26 cellular contexts compared by ENCODE assay signal in the genomic region with DNA sequence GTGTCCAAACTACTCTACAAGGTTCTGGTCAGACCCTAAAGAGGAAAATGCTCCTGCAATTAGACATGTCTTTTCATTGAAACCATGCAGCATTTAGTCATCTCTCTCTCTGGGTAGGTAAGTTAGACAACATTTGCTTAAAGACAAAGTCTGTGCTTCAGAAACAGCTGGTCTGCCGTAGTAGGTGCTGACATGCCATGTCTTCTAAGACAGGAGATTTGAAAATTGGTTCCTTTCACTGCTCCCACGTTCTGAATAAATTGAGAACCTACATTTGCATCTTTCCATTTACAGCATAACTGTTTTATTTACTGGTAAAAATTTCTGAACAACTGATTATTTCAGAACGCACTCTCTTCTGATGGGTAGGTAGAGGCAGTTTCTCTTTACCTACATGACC.
"Had no signal": no experiment of that assay in that cellular context is flagged by ENCODE, and none has a peak within 500 bp of the region (broad histone marks: within the 10 kb centered on the region; RNA-seq: fewer than 3 reads in every experiment).

No MANE protein-coding gene starts in this region.

- H3K4me2 ChIP-seq: hepatocyte had no signal

- H3K4me1 ChIP-seq: esophagus squamous epithelium, gastroesophageal sphincter, heart left ventricle, left ventricle myocardium inferior, lower lobe of right lung had no signal

- H3K27me3 Mint-ChIP-seq: naive B cell had no signal

- H3K4me1 Mint-ChIP-seq: immature natural killer cell, naive B cell had no signal

- H3K36me3 ChIP-seq: esophagus squamous epithelium, gastroesophageal sphincter, heart left ventricle, left ventricle myocardium inferior, lower lobe of right lung had no signal

- H3K9me3 ChIP-seq: esophagus squamous epithelium, gastroesophageal sphincter, heart left ventricle, left ventricle myocardium inferior, lower lobe of right lung, mucosa of descending colon had no signal

- H2AFZ ChIP-seq: hepatocyte had no signal

- H3K79me2 ChIP-seq: hepatocyte had no signal

- H3K4me3 ChIP-seq: coronary artery, dorsolateral prefrontal cortex, esophagus squamous epithelium, gastroesophageal sphincter, heart left ventricle, hepatocyte, left ventricle myocardium inferior, lower lobe of right lung, mucosa of descending colon had no signal

- FAIRE-seq: endothelial cell of umbilical vein, frontal cortex had no signal

- H3K27ac Mint-ChIP-seq: immature natural killer cell, mesothelial cell of epicardium, naive B cell had no signal

- DNase-seq: dermis blood vessel endothelial cell; dorsolateral prefrontal cortex; effector CD4-positive, alpha-beta T cell; effector memory CD4-positive, alpha-beta T cell; erythroblast; esophagus squamous epithelium; foreskin fibroblast; heart left ventricle; hypothalamus; immature natural killer cell; islet precursor cell; kidney; kidney glomerular epithelial cell; left colon; left ventricle myocardium inferior; lower lobe of right lung; mesenchymal stem cell; mucosa of descending colon; naive B cell had no signal

- H3K36me3 Mint-ChIP-seq: immature natural killer cell, mesothelial cell of epicardium, naive B cell had no signal

- H3K27ac ChIP-seq: coronary artery, dorsolateral prefrontal cortex, epithelial cell of prostate, esophagus squamous epithelium, gastroesophageal sphincter, heart left ventricle, hepatocyte, left ventricle myocardium inferior, lower lobe of right lung had no signal

- H3K9me3 Mint-ChIP-seq: mesothelial cell of epicardium had no signal

- H3K4me3 Mint-ChIP-seq: immature natural killer cell, mesothelial cell of epicardium, naive B cell had no signal

- H3K27me3 ChIP-seq: dorsolateral prefrontal cortex, esophagus squamous epithelium, gastroesophageal sphincter, heart left ventricle, hepatocyte had no signal
